ENCODE assay signal across 30 cellular contexts in genomic region chr1:10818262-10819197, GRCh38. TPM values are rescaled to one million over a fixed set of nuclear protein-coding genes. Genes with fewer than 3 reads are reported as not detected.
DNase-seq lines count a peak whose midpoint lies in the region; ATAC-seq and TF ChIP-seq lines count a peak whose summit lies in the region.
"Had no signal": no experiment of that assay in that cellular context is flagged by ENCODE, and none has a peak within 500 bp of the region (broad histone marks: within the 10 kb centered on the region; RNA-seq: fewer than 3 reads in every experiment).

No MANE protein-coding gene starts in this region.

- H3K36me3 Mint-ChIP-seq in neural crest cell (ENCODE audit: low read depth): no peaks in the 10 kb centered on the region
- no peaks in the 10 kb centered on the region for H3K36me3 Mint-ChIP-seq in CD8-positive, alpha-beta T cell
- no peaks in the 10 kb centered on the region for H3K36me3 Mint-ChIP-seq in GM23338 (ENCODE audit: low read depth)
- H3K36me3 Mint-ChIP-seq: activated naive CD8-positive, alpha-beta T cell treated with anti-CD3 and anti-CD28 coated beads for 36 hours; immature natural killer cell had no signal

- H3K27ac ChIP-seq in HEK293 (ENCODE audit: extremely low read depth, low read depth, low read length) (no peak overlapping the region), colonic mucosa (no peak overlapping the region), GM23338 (ENCODE audit: low read depth) (no peak overlapping the region)
- H3K27ac ChIP-seq in CD8-positive, alpha-beta T cell (ENCODE audit: low read depth, low read length): no peak overlapping the region
- H3K27ac ChIP-seq: ascending aorta, dorsolateral prefrontal cortex, hepatocyte had no signal

- CTCF ChIA-PET in HEK293 (lab: Yijun Ruan, JAX): interaction anchor here (0.6 kb wide), 1 partner anchor 134 kb away, joined by 3 read pairs; no protein-coding TSS in a partner anchor
- CTCF ChIA-PET in CD8-positive, alpha-beta T cell (lab: Charles Lee): no interaction called here

- peak overlapping the region; percentile 43 for H3K27ac Mint-ChIP-seq in neural crest cell (ENCODE audit: unreplicated experiment)
- H3K27ac Mint-ChIP-seq in CD8-positive, alpha-beta T cell: no peak overlapping the region
- H3K27ac Mint-ChIP-seq in GM23338: no peak overlapping the region
- H3K27ac Mint-ChIP-seq: activated B cell treated with CpG ODN at 0.5 μM for 24 hours; activated naive CD8-positive, alpha-beta T cell treated with anti-CD3 and anti-CD28 coated beads for 36 hours; activated T-helper 2 cell treated with anti-CD3 and anti-CD28 coated beads, Interferon-gamma antibody, Interleukin-2, Interleukin-4, amounts not matched to agents 10 μg/mL and 5 μg/mL and 100 μg/mL, durations not matched to agents 14 hours and 24 hours and 36 hours; immature natural killer cell had no signal

- H3K79me2 ChIP-seq in GM23338 (replicated peaks; ENCODE audit: insufficient read depth): no peaks in the 10 kb centered on the region
- H3K79me2 ChIP-seq: hepatocyte had no signal

- H3K36me3 ChIP-seq in HEK293 (ENCODE audit: control insufficient read depth in 2 of 2, insufficient read depth in 1 of 2, low read length in 2 of 2) (no peaks in the 10 kb centered on the region), colonic mucosa (no peaks in the 10 kb centered on the region), GM23338 (ENCODE audit: insufficient read depth) (no peaks in the 10 kb centered on the region)
- H3K36me3 ChIP-seq in CD8-positive, alpha-beta T cell (ENCODE audit: insufficient read depth, low read length): no peaks in the 10 kb centered on the region
- H3K36me3 ChIP-seq: ascending aorta had no signal

- H3K4me3 Mint-ChIP-seq in neural crest cell: no peak overlapping the region
- H3K4me3 Mint-ChIP-seq in CD8-positive, alpha-beta T cell: no peak overlapping the region
- no peak overlapping the region; the same call in 2 of the 3 replicates for H3K4me3 Mint-ChIP-seq in GM23338
- H3K4me3 Mint-ChIP-seq: activated B cell treated with CpG ODN at 0.5 μM for 24 hours; activated naive CD8-positive, alpha-beta T cell treated with anti-CD3 and anti-CD28 coated beads for 36 hours; central memory CD8-positive, alpha-beta T cell; immature natural killer cell had no signal

- TF ChIP-seq CTCF in HEK293 (tag by site-specific recombination; IDR thresholded peaks at IDR 0.05) (no peak), colonic mucosa (IDR thresholded peaks at IDR 0.05) (no peak), neural crest cell (conservative IDR thresholded peaks at IDR 0.05) (no peak), GM23338 (conservative IDR thresholded peaks at IDR 0.05; ENCODE audit: low read depth in 2 of 2) (no peak)
- TF ChIP-seq CTCF in CD8-positive, alpha-beta T cell (IDR thresholded peaks at IDR 0.05): no peak

- POLR2A ChIA-PET in HEK293 (lab: Yijun Ruan, JAX): interaction anchor here (0.6 kb wide), 1 partner anchor 1129 kb away, joined by 4 read pairs; no protein-coding TSS in a partner anchor
- POLR2A ChIA-PET in CD8-positive, alpha-beta T cell (lab: Charles Lee): no interaction called here

- DNase-seq in colonic mucosa: peak; percentile 67
- peak; percentile 67 for DNase-seq in left ventricle myocardium superior
- DNase-seq in neural crest cell (ENCODE audit: low read depth, low spot score): no peak
- DNase-seq in CD8-positive, alpha-beta T cell: no peak
- DNase-seq in activated naive CD4-positive, alpha-beta T cell (lab: John Stamatoyannopoulos, UW): no peak
- no peak for DNase-seq in GM23338 (ENCODE audit: low spot score)
- DNase-seq in NCI-H2227 (lab: John Stamatoyannopoulos, UW; ENCODE audit: unreplicated experiment): no peak
- DNase-seq: ACHN; activated B cell treated with CpG ODN at 0.5 μM for 24 hours; activated CD4-positive, alpha-beta T cell treated with anti-CD3 and anti-CD28 coated beads, Interleukin-2, amount 50 U/mL, for 48 hours; activated CD8-positive, alpha-beta memory T cell treated with anti-CD3 and anti-CD28 coated beads, Interleukin-2, amount 50 U/mL, for 4 hours; activated naive CD8-positive, alpha-beta T cell treated with anti-CD3 and anti-CD28 coated beads for 36 hours; Caco-2; DMS79; dorsolateral prefrontal cortex; foreskin melanocyte; immature natural killer cell; NCI-H1092; NCI-H1930; NCI-H2227 treated with DMSO at 0.1 percent for 48 hours; occipital lobe; OCI-M1; SHP77 treated with DMSO at 0.1 percent for 48 hours; stimulated activated CD4-positive, alpha-beta T cell treated with anti-CD3 and anti-CD28 coated beads, Interleukin-2, amount 100 ng/mL, for 24 hours had no signal

- peaks cover 12% of the 10 kb centered on the region for H3K27me3 Mint-ChIP-seq in neural crest cell (ENCODE audit: low read depth)
- peaks cover 12% of the 10 kb centered on the region for H3K27me3 Mint-ChIP-seq in CD8-positive, alpha-beta T cell (ENCODE audit: low read depth)
- H3K27me3 Mint-ChIP-seq in GM23338 (ENCODE audit: insufficient read depth, low read depth, poor library complexity): peaks cover 9% of the 10 kb centered on the region

- no peak overlapping the region for H3K4me2 ChIP-seq in GM23338
- H3K4me2 ChIP-seq: hepatocyte, smooth muscle cell had no signal

- H3K9me3 ChIP-seq in HEK293 (ENCODE audit: control insufficient read depth, insufficient read depth, low read depth, low read length): no peaks in the 10 kb centered on the region
- no peaks in the 10 kb centered on the region for H3K9me3 ChIP-seq in colonic mucosa
- no peaks in the 10 kb centered on the region for H3K9me3 ChIP-seq in CD8-positive, alpha-beta T cell (ENCODE audit: low read length)
- H3K9me3 ChIP-seq: ascending aorta, Caco-2 had no signal

- H4K20me1 ChIP-seq in GM23338 (replicated peaks; ENCODE audit: insufficient read depth): no peaks in the 10 kb centered on the region

- H3K27me3 ChIP-seq in colonic mucosa (no peaks in the 10 kb centered on the region), GM23338 (ENCODE audit: insufficient read depth) (no peaks in the 10 kb centered on the region)
- H3K27me3 ChIP-seq in CD8-positive, alpha-beta T cell (ENCODE audit: insufficient read depth, low read length): no peaks in the 10 kb centered on the region
- H3K27me3 ChIP-seq: hepatocyte had no signal

- no peaks in the 10 kb centered on the region for H3K4me1 ChIP-seq in HEK293 (ENCODE audit: control insufficient read depth, insufficient read depth, low read length)
- peaks cover 16% of the 10 kb centered on the region for H3K4me1 ChIP-seq in colonic mucosa
- H3K4me1 ChIP-seq in CD8-positive, alpha-beta T cell (ENCODE audit: insufficient read depth, low read length): no peaks in the 10 kb centered on the region
- H3K4me1 ChIP-seq in GM23338 (ENCODE audit: insufficient read depth): peaks cover 15% of the 10 kb centered on the region
- H3K4me1 ChIP-seq: ascending aorta, Caco-2 had no signal

- H3F3A ChIP-seq in GM23338 (replicated peaks; ENCODE audit: low read depth): no peaks in the 10 kb centered on the region

- ATAC-seq in left ventricle myocardium superior (peak; percentile 61), GM23338 (no peak)
- no peak for ATAC-seq in CD8-positive, alpha-beta T cell

- peak overlapping the region in 1 of 2 donors; percentile 56 for H3K9ac ChIP-seq in colonic mucosa (ENCODE audit: low read depth in 2 of 2, low read length in 2 of 2)

- peaks cover 7% of the 10 kb centered on the region for H3K4me1 Mint-ChIP-seq in neural crest cell
- no peaks in the 10 kb centered on the region for H3K4me1 Mint-ChIP-seq in CD8-positive, alpha-beta T cell (ENCODE audit: low read depth)
- peaks cover 35% of the 10 kb centered on the region for H3K4me1 Mint-ChIP-seq in GM23338
- H3K4me1 Mint-ChIP-seq: activated B cell treated with CpG ODN at 0.5 μM for 24 hours; activated naive CD8-positive, alpha-beta T cell treated with anti-CD3 and anti-CD28 coated beads for 36 hours; central memory CD8-positive, alpha-beta T cell; immature natural killer cell had no signal

- H3K9me2 ChIP-seq in GM23338 (ENCODE audit: insufficient read depth): no peaks in the 10 kb centered on the region

- intact Hi-C loops in colonic mucosa (cut with DNase I) (no loop called here), left ventricle myocardium superior (cut with micrococcal nuclease) (no loop called here)
- intact Hi-C loops in CD8-positive, alpha-beta T cell (cut with DNase I, micrococcal nuclease): no loop called here

- H2AFZ ChIP-seq in GM23338: no peak overlapping the region
- H2AFZ ChIP-seq: hepatocyte had no signal

- H3K4me3 ChIP-seq in HEK293 (ENCODE audit: low read depth, low read length) (no peak overlapping the region), colonic mucosa (no peak overlapping the region), GM23338 (no peak overlapping the region)
- no peak overlapping the region for H3K4me3 ChIP-seq in CD8-positive, alpha-beta T cell (ENCODE audit: low read depth, low read length)
- H3K4me3 ChIP-seq: ascending aorta, dorsolateral prefrontal cortex, hepatocyte, smooth muscle cell had no signal

- H3K9me3 Mint-ChIP-seq in neural crest cell (no peaks in the 10 kb centered on the region), GM23338 (no peaks in the 10 kb centered on the region; the same call in 2 of the 3 replicates)
- H3K9me3 Mint-ChIP-seq in CD8-positive, alpha-beta T cell: no peaks in the 10 kb centered on the region
- H3K9me3 Mint-ChIP-seq: activated B cell treated with CpG ODN at 0.5 μM for 24 hours; activated naive CD8-positive, alpha-beta T cell treated with anti-CD3 and anti-CD28 coated beads for 36 hours; activated T-helper 2 cell treated with anti-CD3 and anti-CD28 coated beads, Interferon-gamma antibody, Interleukin-2, Interleukin-4, amounts not matched to agents 10 μg/mL and 5 μg/mL and 100 μg/mL, durations not matched to agents 14 hours and 24 hours and 36 hours; central memory CD8-positive, alpha-beta T cell; immature natural killer cell had no signal

TF ChIP-seq in HEK293, 187 proteins besides CTCF, POLR2A, EP300 and RAD21 (continues in another document):
- TF ChIP-seq WT1 (tag by site-specific recombination; IDR thresholded peaks at IDR 0.05): no peak
- 0 out of 2 replicates have a peak, but pooled peaks have one; percentile 12 for TF ChIP-seq SP2 (tag by site-specific recombination; IDR thresholded peaks at IDR 0.05)
- TF ChIP-seq ZNF548 (tag by site-specific recombination; IDR thresholded peaks at IDR 0.05): no peak

TF ChIP-seq in GM23338, 12 proteins besides CTCF, POLR2A, EP300 and RAD21 (continues in another document):
- TF ChIP-seq CREB1 (CRISPR knock-in tag; IDR thresholded peaks at IDR 0.05; ENCODE audit: low read depth) (no peak), ZNF331 (CRISPR knock-in tag; IDR thresholded peaks at IDR 0.05; ENCODE audit: low read depth) (no peak), STAT1 (IDR thresholded peaks at IDR 0.05; ENCODE audit: unreplicated experiment) (no peak)

RNA-seq across cellular contexts. Expression of gene CASZ1, which starts 22.1 kb away (rescaled TPM):
- 10 to 100 TPM; 45.0 to 56.0 TPM for total RNA-seq in colonic mucosa
- 57.8 TPM for total RNA-seq in left ventricle myocardium superior
- total RNA-seq in neural crest cell: 2.6 and 2.9 TPM in 2 replicates
- total RNA-seq in CD8-positive, alpha-beta T cell: 10 to 100 TPM; 48.0 to 56.5 TPM
- total RNA-seq in GM23338 (2014; rRNA removed; shearing (Covaris generic)): 6.1 and 6.7 TPM in 2 replicates
- polyA plus RNA-seq in GM23338 (2016; fragmentation: Nextera tagmentation; extraction: Ambion mirVana): 6.2 and 8.7 TPM in 2 replicates

Comparison
In these comparisons a context has a peak if more than half of its experiments do, and no peak if none do; other contexts are left out.
1. DNase-seq: peak in colonic mucosa (single experiment) and left ventricle myocardium superior (single experiment); none in neural crest cell (single experiment), CD8-positive, alpha-beta T cell (0 of 7), activated naive CD4-positive, alpha-beta T cell (0 of 4), GM23338 (single experiment) and NCI-H2227 (single experiment).